Comparison of ENCODE assay signal across 17 cellular contexts in the genomic region with DNA sequence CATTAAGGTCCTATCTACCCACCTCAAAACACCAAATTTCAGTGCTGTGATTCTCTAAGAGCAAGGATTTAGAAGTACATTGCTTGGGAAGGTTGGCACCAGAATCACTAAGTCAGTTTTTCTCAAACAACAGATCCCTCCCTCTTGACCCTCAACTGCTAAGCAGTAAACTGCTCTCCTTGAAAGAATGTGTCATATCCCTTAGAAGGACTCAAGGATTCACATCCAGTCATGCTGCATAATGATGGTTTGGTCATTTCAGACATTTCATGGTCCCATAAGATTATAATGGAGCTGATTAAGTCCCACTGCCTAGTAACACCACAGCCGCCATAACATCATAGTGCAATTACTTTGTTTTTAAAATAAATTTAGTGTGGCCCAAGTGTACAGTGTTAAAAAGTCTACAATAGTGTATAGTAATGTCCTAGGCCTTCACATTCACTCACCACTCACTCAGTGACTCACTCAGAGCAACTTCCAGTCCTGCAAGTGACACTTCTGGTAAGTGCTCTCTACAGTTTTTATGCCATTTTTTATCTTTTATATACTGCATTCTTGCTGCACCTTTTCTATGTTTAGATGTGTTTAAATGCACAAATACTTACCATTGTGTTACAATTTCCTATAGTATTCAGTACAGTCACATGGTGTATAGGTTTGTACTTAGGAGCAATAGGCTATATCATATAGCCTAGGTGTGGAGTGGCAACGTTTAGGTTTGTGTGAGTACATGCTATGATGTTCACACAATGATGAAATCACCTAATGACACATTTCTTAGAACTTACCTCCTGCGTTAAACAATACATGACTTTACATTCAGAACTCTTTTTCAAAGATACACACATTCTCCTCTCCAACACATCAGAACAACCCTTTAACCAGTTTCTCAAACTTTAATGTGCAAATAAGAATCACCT. TPM values are rescaled to one million over a fixed set of nuclear protein-coding genes. Genes with fewer than 3 reads are reported as not detected.
"Had no signal": no experiment of that assay in that cellular context is flagged by ENCODE, and none has a peak within 500 bp of the region (broad histone marks: within the 10 kb centered on the region; RNA-seq: fewer than 3 reads in every experiment).

No MANE protein-coding gene starts in this region.

- H3K27ac Mint-ChIP-seq: activated CD8-positive, alpha-beta memory T cell treated with anti-CD3 and anti-CD28 coated beads, Interleukin-2, amount 10 ng/mL, durations not matched to agents 7 days and 5 days; activated naive CD8-positive, alpha-beta T cell treated with anti-CD3 and anti-CD28 coated beads for 36 hours; activated T-cell treated with anti-CD3 and anti-CD28 coated beads, Interleukin-2, amount 50 U/mL, for 24 hours; stimulated activated naive CD8-positive, alpha-beta T cell treated with anti-CD3 and anti-CD28 coated beads, Interleukin-15, amount 100 ng/mL, for 72 hours; T-helper 17 cell had no signal

- H3K9me3 ChIP-seq: pancreas, thoracic aorta had no signal

- H3K4me3 ChIP-seq: cardiac muscle cell, pancreas, thoracic aorta had no signal

- ATAC-seq: activated CD8-positive, alpha-beta memory T cell treated with anti-CD3 and anti-CD28 coated beads, Interleukin-2, amount 10 ng/mL, durations not matched to agents 7 days and 5 days; pancreas; stimulated activated naive CD8-positive, alpha-beta T cell treated with anti-CD3 and anti-CD28 coated beads, Interleukin-15, amount 100 ng/mL, for 72 hours; T-helper 17 cell had no signal

- H3K4me3 Mint-ChIP-seq: activated CD8-positive, alpha-beta memory T cell treated with anti-CD3 and anti-CD28 coated beads, Interleukin-2, amount 10 ng/mL, durations not matched to agents 7 days and 5 days; activated naive CD8-positive, alpha-beta T cell treated with anti-CD3 and anti-CD28 coated beads for 36 hours; activated T-cell treated with anti-CD3 and anti-CD28 coated beads, Interleukin-2, amount 50 U/mL, for 24 hours; stimulated activated naive CD8-positive, alpha-beta T cell treated with anti-CD3 and anti-CD28 coated beads, Interleukin-15, amount 100 ng/mL, for 72 hours; T-helper 17 cell had no signal

- H3K4me1 Mint-ChIP-seq: activated CD8-positive, alpha-beta memory T cell treated with anti-CD3 and anti-CD28 coated beads, Interleukin-2, amount 10 ng/mL, durations not matched to agents 7 days and 5 days; activated naive CD8-positive, alpha-beta T cell treated with anti-CD3 and anti-CD28 coated beads for 36 hours; stimulated activated naive CD8-positive, alpha-beta T cell treated with anti-CD3 and anti-CD28 coated beads, Interleukin-15, amount 100 ng/mL, for 72 hours had no signal

- H3K9me3 Mint-ChIP-seq: activated naive CD8-positive, alpha-beta T cell treated with anti-CD3 and anti-CD28 coated beads for 36 hours; activated T-cell treated with anti-CD3 and anti-CD28 coated beads, Interleukin-2, amount 50 U/mL, for 24 hours; stimulated activated naive CD8-positive, alpha-beta T cell treated with anti-CD3 and anti-CD28 coated beads, Interleukin-15, amount 100 ng/mL, for 72 hours had no signal

- H3K27ac ChIP-seq: cardiac muscle cell, pancreas, thoracic aorta had no signal

- FAIRE-seq: colon, kidney, pancreas had no signal

- H3K27me3 ChIP-seq: cardiac muscle cell, pancreas had no signal

- H3K27me3 Mint-ChIP-seq: activated CD8-positive, alpha-beta memory T cell treated with anti-CD3 and anti-CD28 coated beads, Interleukin-2, amount 10 ng/mL, durations not matched to agents 7 days and 5 days; activated naive CD8-positive, alpha-beta T cell treated with anti-CD3 and anti-CD28 coated beads for 36 hours; activated T-cell treated with anti-CD3 and anti-CD28 coated beads, Interleukin-2, amount 50 U/mL, for 24 hours; stimulated activated naive CD8-positive, alpha-beta T cell treated with anti-CD3 and anti-CD28 coated beads, Interleukin-15, amount 100 ng/mL, for 72 hours; T-helper 17 cell had no signal

- DNase-seq: activated CD4-positive, CD25-positive, alpha-beta regulatory T cell; activated CD8-positive, alpha-beta memory T cell treated with anti-CD3 and anti-CD28 coated beads, Interleukin-2, amount 10 ng/mL, durations not matched to agents 7 days and 5 days; activated gamma-delta T cell treated with Interleukin-2 at 50 U/mL for 16 hours; activated naive CD8-positive, alpha-beta T cell treated with anti-CD3 and anti-CD28 coated beads for 36 hours; activated T-cell treated with anti-CD3 and anti-CD28 coated beads, Interleukin-2, amount 50 U/mL, for 24 hours; anterior cingulate cortex; kidney; mesendoderm; pancreas; stimulated activated CD4-positive, alpha-beta T cell treated with anti-CD3 and anti-CD28 coated beads, Interleukin-15, amount 100 ng/mL, for 24 hours; stimulated activated CD4-positive, alpha-beta T cell treated with anti-CD3 and anti-CD28 coated beads, Interleukin-4, amount 100 ng/mL, for 24 hours; stimulated activated naive CD8-positive, alpha-beta T cell treated with anti-CD3 and anti-CD28 coated beads, Interleukin-15, amount 100 ng/mL, for 72 hours; T-helper 17 cell had no signal

RNA-seq across cellular contexts. Expression of gene CCDC169, which starts 15.7 kb away (rescaled TPM):
- total RNA-seq: T-helper 17 cell, thoracic aorta had no signal
- polyA plus RNA-seq: liver had no signal
